21 cellular contexts compared by ENCODE assay signal in genomic region chr11:34155759-34156062, GRCh38. TPM values are rescaled to one million over a fixed set of nuclear protein-coding genes. Genes with fewer than 3 reads are reported as not detected.
DNase-seq lines count a peak whose midpoint lies in the region; ATAC-seq and TF ChIP-seq lines count a peak whose summit lies in the region.
"Had no signal": no experiment of that assay in that cellular context is flagged by ENCODE, and none has a peak within 500 bp of the region (broad histone marks: within the 10 kb centered on the region; RNA-seq: fewer than 3 reads in every experiment).

No MANE protein-coding gene starts in this region.

- no peaks in the 10 kb centered on the region for H3K79me1 ChIP-seq in IMR-90 (ENCODE audit: low read depth in 1 of 2, low read length in 2 of 2)

- no peak overlapping the region for H2AK9ac ChIP-seq in IMR-90 (replicated peaks; ENCODE audit: low read depth, low read length, poor library complexity)

- 100% methylated on average over 1 of the region's 2 CpGs; no CpG with 5 or more reads in 1 of the 2 experiments for WGBS in IMR-90 (ENCODE audit: extremely low coverage in 2 of 2, insufficient read length in 1 of 2), 2 experiments
- WGBS in thyroid gland, 2 donors: 79 to 100% methylated on average over 1 to 2 of the region's 2 CpGs

- H3K4me2 ChIP-seq in IMR-90 (ENCODE audit: low read depth, low read length): no peak overlapping the region

- H3K27ac Mint-ChIP-seq in nephron: peak overlapping the region in 2 of 3 experiments; percentile 44 to 68
- H3K27ac Mint-ChIP-seq in nephron progenitor cell: no peak overlapping the region
- H3K27ac Mint-ChIP-seq in CD4-positive, alpha-beta T cell: no peak overlapping the region
- H3K27ac Mint-ChIP-seq: HFFc6 had no signal

- no peak overlapping the region for H3K56ac ChIP-seq in IMR-90 (ENCODE audit: extremely low read depth, insufficient read depth, low read length)

- no peak overlapping the region for H3K4me3 Mint-ChIP-seq in nephron
- H3K4me3 Mint-ChIP-seq in nephron progenitor cell: no peak overlapping the region
- no peak overlapping the region for H3K4me3 Mint-ChIP-seq in CD4-positive, alpha-beta T cell
- H3K4me3 Mint-ChIP-seq: activated T-cell treated with anti-CD3 and anti-CD28 coated beads, Interleukin-2, amount 50 U/mL, for 24 hours; central memory CD8-positive, alpha-beta T cell; HFFc6 had no signal

- no peak overlapping the region for H3K4ac ChIP-seq in IMR-90 (ENCODE audit: low read depth, low read length)

- H3K9ac ChIP-seq in IMR-90 (ENCODE audit: low read depth, low read length): no peak overlapping the region

- no peak overlapping the region for H3K18ac ChIP-seq in IMR-90 (ENCODE audit: low read depth, low read length)

- H3K4me1 Mint-ChIP-seq in nephron (peaks cover 9% of the 10 kb centered on the region), nephron progenitor cell (peaks cover 2% of the 10 kb centered on the region)
- peaks cover 8% of the 10 kb centered on the region for H3K4me1 Mint-ChIP-seq in CD4-positive, alpha-beta T cell (ENCODE audit: low read depth)

- no peak for TF ChIP-seq RAD21 in IMR-90 (IDR thresholded peaks at IDR 0.05; ENCODE audit: low read length)

- no peak overlapping the region for H3K27ac ChIP-seq in IMR-90 (ENCODE audit: insufficient read depth, low read length)
- H3K27ac ChIP-seq in thyroid gland: peak overlapping the region; percentile 1 to 43 (median 43)
- H3K27ac ChIP-seq in CD4-positive, alpha-beta T cell (ENCODE audit: low read depth, low read length): no peak overlapping the region
- H3K27ac ChIP-seq: neutrophil had no signal

- H2BK5ac ChIP-seq in IMR-90 (ENCODE audit: low read depth, low read length, poor library complexity, severe bottlenecking): no peak overlapping the region

- H3K14ac ChIP-seq in IMR-90 (replicated peaks; ENCODE audit: low read depth, low read length): no peak overlapping the region

- peaks cover 23% of the 10 kb centered on the region for H3K36me3 Mint-ChIP-seq in nephron (ENCODE audit: low read depth)
- H3K36me3 Mint-ChIP-seq in nephron progenitor cell (ENCODE audit: low read depth): peaks cover 7% of the 10 kb centered on the region
- H3K36me3 Mint-ChIP-seq in CD4-positive, alpha-beta T cell (ENCODE audit: low read depth): no peaks in the 10 kb centered on the region

- H3K4me1 ChIP-seq in IMR-90 (ENCODE audit: control insufficient read depth, insufficient read depth, low read length) (peaks cover 2% of the 10 kb centered on the region; the same call in 1 of the 2 replicates), thyroid gland (peaks cover 11 to 23% of the 10 kb centered on the region in 2 donors)

- CTCF ChIA-PET in IMR-90 (lab: Yijun Ruan, JAX): interaction anchor here (2.4 kb wide), 1 partner anchor 19 kb away, joined by 8 read pairs; no protein-coding TSS in a partner anchor
- CTCF ChIA-PET in CD4-positive, alpha-beta T cell (lab: Charles Lee): interaction anchor here (2.8 kb wide), 1 partner anchor 19 kb away, joined by 8 read pairs; no protein-coding TSS in a partner anchor

- no peak for TF ChIP-seq POLR2A in IMR-90 (IDR thresholded peaks at IDR 0.05; ENCODE audit: low read depth, low read length)
- TF ChIP-seq POLR2A in thyroid gland (IDR thresholded peaks at IDR 0.05): no peak

- TF ChIP-seq CTCF in IMR-90 (conservative IDR thresholded peaks at IDR 0.05; ENCODE audit: low read depth, low read length) (no peak), nephron (IDR thresholded peaks at IDR 0.05; ENCODE audit: unreplicated experiment in 3 of 3) (no peak), thyroid gland (IDR thresholded peaks at IDR 0.05) (no peak), nephron progenitor cell (IDR thresholded peaks at IDR 0.05) (no peak)
- TF ChIP-seq CTCF in CD4-positive, alpha-beta T cell (IDR thresholded peaks at IDR 0.05): no peak

- H2AFZ ChIP-seq in IMR-90 (replicated peaks; ENCODE audit: low read length, poor library complexity): no peak overlapping the region

- ATAC-seq in IMR-90 (ENCODE audit: low read depth) (peak; percentile 36), HG03432 (IDR thresholded peaks at IDR 0.05; ENCODE audit: unreplicated experiment) (no peak), HG03280 (IDR thresholded peaks at IDR 0.05; ENCODE audit: unreplicated experiment) (no peak)
- no peak for ATAC-seq in CD4-positive, alpha-beta T cell (ENCODE audit: poor library complexity)
- ATAC-seq: left ventricle myocardium superior, mucosa of descending colon, Right ventricle myocardium inferior had no signal

- DNase-seq in IMR-90 (no peak), cerebellar cortex (ENCODE audit: low spot score) (peak; percentile 25), thyroid gland (no peak), nephron progenitor cell (no peak)
- DNase-seq in CD4-positive, alpha-beta T cell: no peak
- DNase-seq: activated CD4-positive, alpha-beta T cell treated with anti-CD3 and anti-CD28 coated beads for 1 hour; activated naive CD4-positive, alpha-beta T cell treated with Interleukin-2 at 50 U/mL for 16 hours; activated T-cell treated with anti-CD3 and anti-CD28 coated beads, Interleukin-2, amount 50 U/mL, for 24 hours; amniotic stem cell; HFFc6; left ventricle myocardium superior; mucosa of descending colon; NCI-H1092 treated with DMSO at 0.1 percent for 48 hours; NCI-H510A; retina had no signal

- intact Hi-C loops in IMR-90 (cut with micrococcal nuclease): no loop called here
- intact Hi-C loops in thyroid gland (cut with DNase I): no loop called here
- intact Hi-C loops in CD4-positive, alpha-beta T cell (cut with DNase I, micrococcal nuclease): no loop called here

- no peak overlapping the region for H4K5ac ChIP-seq in IMR-90 (ENCODE audit: low read depth, low read length)

- H3K9me3 Mint-ChIP-seq in nephron (no peaks in the 10 kb centered on the region), nephron progenitor cell (no peaks in the 10 kb centered on the region)
- no peaks in the 10 kb centered on the region for H3K9me3 Mint-ChIP-seq in CD4-positive, alpha-beta T cell
- H3K9me3 Mint-ChIP-seq: activated T-cell treated with anti-CD3 and anti-CD28 coated beads, Interleukin-2, amount 50 U/mL, for 24 hours; central memory CD8-positive, alpha-beta T cell; HFFc6 had no signal

- H3K27me3 Mint-ChIP-seq in nephron (ENCODE audit: low read depth) (no peaks in the 10 kb centered on the region), nephron progenitor cell (ENCODE audit: low read depth, poor library complexity) (no peaks in the 10 kb centered on the region)
- no peaks in the 10 kb centered on the region for H3K27me3 Mint-ChIP-seq in CD4-positive, alpha-beta T cell
- H3K27me3 Mint-ChIP-seq: activated T-cell treated with anti-CD3 and anti-CD28 coated beads, Interleukin-2, amount 50 U/mL, for 24 hours; central memory CD8-positive, alpha-beta T cell had no signal

- no peak overlapping the region for H3K23ac ChIP-seq in IMR-90 (ENCODE audit: low read depth, low read length)

- H3K36me3 ChIP-seq in IMR-90 (ENCODE audit: control insufficient read depth, insufficient read depth, low read length) (peaks cover 7% of the 10 kb centered on the region; the same call in 1 of the 2 replicates), thyroid gland (no peaks in the 10 kb centered on the region)

- POLR2A ChIA-PET in IMR-90 (lab: Charles Lee; ENCODE audit: unreplicated experiment): no interaction called here
- POLR2A ChIA-PET in CD4-positive, alpha-beta T cell (lab: Charles Lee): no interaction called here

- in situ Hi-C loops in IMR-90 (cut with MboI; ENCODE audit: low sequenced_read_pairs): no loop called here

- H2BK120ac ChIP-seq in IMR-90 (ENCODE audit: low read depth, low read length): no peak overlapping the region

- H3K9me3 ChIP-seq in IMR-90 (ENCODE audit: control insufficient read depth, insufficient read depth, low read length) (no peaks in the 10 kb centered on the region), thyroid gland (no peaks in the 10 kb centered on the region)
- no peaks in the 10 kb centered on the region for H3K9me3 ChIP-seq in CD4-positive, alpha-beta T cell (ENCODE audit: control insufficient read depth, low read length)
- H3K9me3 ChIP-seq: mucosa of descending colon, neutrophil had no signal

- H3K4me3 ChIP-seq in IMR-90 (ENCODE audit: insufficient read depth, low read depth, low read length) (no peak overlapping the region), thyroid gland (replicated peaks in 1 of 3) (no peak overlapping the region)
- H3K4me3 ChIP-seq: mucosa of descending colon had no signal

- H4K20me1 ChIP-seq in IMR-90 (ENCODE audit: insufficient read depth, low read length): no peaks in the 10 kb centered on the region; the same call in 1 of the 2 replicates

- H4K8ac ChIP-seq in IMR-90 (ENCODE audit: low read depth in 2 of 2, low read length in 2 of 2): no peak overlapping the region

- dilution Hi-C loops in IMR-90 (cut with HindIII; ENCODE audit: low sequenced_read_pairs, unreplicated experiment): no loop called here

- no TSS peak for BruUV-seq in IMR-90 (replicated peaks; lab: Mats Ljungman, UMichigan)

- H2BK15ac ChIP-seq in IMR-90 (ENCODE audit: low read depth, low read length): no peak overlapping the region

- no peak overlapping the region for H2BK20ac ChIP-seq in IMR-90 (ENCODE audit: low read depth, low read length)

- no peaks in the 10 kb centered on the region for H3K9me1 ChIP-seq in IMR-90 (ENCODE audit: insufficient read depth, low read length)

- H3K27me3 ChIP-seq in IMR-90 (ENCODE audit: control insufficient read depth, insufficient read depth, low read length) (no peaks in the 10 kb centered on the region), thyroid gland (no peaks in the 10 kb centered on the region)
- H3K27me3 ChIP-seq in CD4-positive, alpha-beta T cell (ENCODE audit: control insufficient read depth, insufficient read depth, low read length): no peaks in the 10 kb centered on the region
- H3K27me3 ChIP-seq: neutrophil had no signal

- H4K91ac ChIP-seq in IMR-90 (ENCODE audit: insufficient read depth, low read depth, low read length): no peak overlapping the region

- no peak overlapping the region for H2AK5ac ChIP-seq in IMR-90 (ENCODE audit: low read depth, low read length)

TF ChIP-seq in IMR-90, 13 proteins besides CTCF, POLR2A, EP300 and RAD21 (continues in another document):
- TF ChIP-seq BHLHE40 (IDR thresholded peaks at IDR 0.05; ENCODE audit: low read depth, low read length) (no peak), USF2 (IDR thresholded peaks at IDR 0.05; ENCODE audit: low read depth, low read length) (no peak), MXI1 (IDR thresholded peaks at IDR 0.05; ENCODE audit: borderline replicate concordance, low read depth, low read length) (no peak)

RNA-seq across cellular contexts. Expression of gene NAT10, which starts 50.3 kb away (rescaled TPM):
- total RNA-seq in IMR-90 (2012; rRNA removed): 31.9 and 34.8 TPM in 2 replicates
- polyA plus RNA-seq in IMR-90 (2012; rRNA removed): 28.0 and 28.1 TPM in 2 replicates
- 13.6 and 19.4 TPM in 2 replicates for polyA plus RNA-seq in IMR-90 (2012; cell fraction: cytosol; rRNA removed)
- polyA plus RNA-seq in IMR-90 (2012; cell fraction: nucleus; rRNA removed; ENCODE audit: low replicate concordance): 37.8 and 53.4 TPM in 2 replicates
- 10 to 100 TPM; 25.9 to 32.9 (median 31.2) TPM for total RNA-seq in thyroid gland
- 10 to 100 TPM; 50.1 to 55.6 TPM for total RNA-seq in CD4-positive, alpha-beta T cell

Comparison
In these comparisons a context has a peak if more than half of its experiments do, and no peak if none do; other contexts are left out.
1. H3K27ac ChIP-seq: peak in thyroid gland (3 of 3); none in IMR-90 (single experiment) and CD4-positive, alpha-beta T cell (single experiment).
2. H3K27ac Mint-ChIP-seq: peak in nephron (2 of 3); none in nephron progenitor cell (single experiment) and CD4-positive, alpha-beta T cell (single experiment).